Comparison of ENCODE assay signal across 30 cellular contexts in genomic region chr5:176727528-176727900, GRCh38.
"Had no signal": no experiment of that assay in that cellular context is flagged by ENCODE, and none has a peak within 500 bp of the region (broad histone marks: within the 10 kb centered on the region; RNA-seq: fewer than 3 reads in every experiment).

No MANE protein-coding gene starts in this region.

- H3K4me3 ChIP-seq: left lung, lower lobe of right lung, neural progenitor cell, ovary, sigmoid colon, spleen, suprapubic skin, thoracic aorta, tibial artery, upper lobe of right lung had no signal

- H3K4me3 Mint-ChIP-seq: mesothelial cell of epicardium; nephron progenitor cell; neural progenitor cell; stimulated activated effector memory CD8-positive, alpha-beta T cell treated with anti-CD3 and anti-CD28 coated beads, Interleukin-12 subunit alpha, Interleukin-12 subunit beta, amount 100 ng/mL, for 72 hours; stimulated activated naive CD8-positive, alpha-beta T cell treated with anti-CD3 and anti-CD28 coated beads, Interleukin-15, Interleukin-2, amounts not matched to agents 100 ng/mL and 50 ng/mL, for 24 hours had no signal

- H2AFZ ChIP-seq: neural progenitor cell had no signal

- H3K27me3 ChIP-seq: neural progenitor cell, ovary had no signal

- H3K36me3 Mint-ChIP-seq: immature natural killer cell, mesothelial cell of epicardium, natural killer cell, neural progenitor cell had no signal

- H3K27ac Mint-ChIP-seq: mesothelial cell of epicardium; naive B cell; nephron progenitor cell; neural progenitor cell; progenitor cell of endocrine pancreas; stimulated activated naive CD8-positive, alpha-beta T cell treated with anti-CD3 and anti-CD28 coated beads, Interleukin-15, Interleukin-2, amounts not matched to agents 100 ng/mL and 50 ng/mL, for 24 hours had no signal

- H3K4me2 ChIP-seq: neural progenitor cell had no signal

- H3K36me3 ChIP-seq: left lung, lower lobe of right lung, neural progenitor cell, ovary, sigmoid colon, spleen, suprapubic skin, thoracic aorta, tibial artery, upper lobe of right lung had no signal

- DNase-seq: hypothalamus; left colon; left lung; lower lobe of right lung; mammary epithelial cell; mesendoderm; naive B cell; nephron progenitor cell; ovary; right cardiac atrium; sigmoid colon; small intestine; spleen; stimulated activated CD4-positive, alpha-beta T cell treated with anti-CD3 and anti-CD28 coated beads, Interleukin-4, amount 100 ng/mL, for 24 hours; stimulated activated naive CD4-positive, alpha-beta T cell; tibial artery; trophoblast cell; upper lobe of right lung had no signal

- FAIRE-seq: islet of Langerhans, kidney, small intestine, urothelium cell line had no signal

- H3K9me3 Mint-ChIP-seq: immature natural killer cell; mesothelial cell of epicardium; natural killer cell; nephron progenitor cell; stimulated activated effector memory CD8-positive, alpha-beta T cell treated with anti-CD3 and anti-CD28 coated beads, Interleukin-12 subunit alpha, Interleukin-12 subunit beta, amount 100 ng/mL, for 72 hours; stimulated activated naive CD8-positive, alpha-beta T cell treated with anti-CD3 and anti-CD28 coated beads, Interleukin-15, Interleukin-2, amounts not matched to agents 100 ng/mL and 50 ng/mL, for 24 hours had no signal

- H3K27ac ChIP-seq: left lung, lower lobe of right lung, neural progenitor cell, ovary, sigmoid colon, spleen, suprapubic skin, thoracic aorta, tibial artery, upper lobe of right lung had no signal

- H3K4me1 ChIP-seq: left lung, lower lobe of right lung, sigmoid colon, suprapubic skin, tibial artery, upper lobe of right lung had no signal

- H3K9me3 ChIP-seq: lower lobe of right lung, sigmoid colon, suprapubic skin, thoracic aorta, upper lobe of right lung had no signal

- H3K9ac ChIP-seq: neural progenitor cell had no signal

- ATAC-seq: left colon, left lung, lower lobe of right lung, right cardiac atrium, upper lobe of right lung had no signal
